ENCODE assay signal across 1 cellular context in the genomic region with DNA sequence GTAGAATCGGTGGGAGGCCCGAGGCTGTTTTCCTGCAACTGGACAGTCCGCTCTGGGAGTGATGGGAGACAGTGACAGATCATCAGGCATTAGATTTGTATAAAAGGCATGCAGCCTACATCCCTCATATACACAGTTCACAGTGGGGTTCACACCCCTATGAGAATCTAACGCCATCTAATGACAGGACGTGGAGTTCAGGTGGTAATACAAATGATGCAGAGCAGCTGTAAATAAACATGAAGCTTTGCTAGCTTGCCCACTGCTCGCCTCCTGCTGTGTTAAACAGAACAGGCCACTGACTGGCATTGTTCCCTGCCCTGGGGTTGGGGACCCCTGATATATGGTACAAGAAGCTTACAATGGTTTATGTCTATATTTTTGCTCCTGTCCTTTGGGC.
TF ChIP-seq lines count a peak whose summit lies in the region.

No MANE protein-coding gene starts in this region.

TF ChIP-seq in WTC11, 78 proteins besides CTCF, POLR2A, EP300 and RAD21 (continued from another document):
- TF ChIP-seq, protein P1, sequence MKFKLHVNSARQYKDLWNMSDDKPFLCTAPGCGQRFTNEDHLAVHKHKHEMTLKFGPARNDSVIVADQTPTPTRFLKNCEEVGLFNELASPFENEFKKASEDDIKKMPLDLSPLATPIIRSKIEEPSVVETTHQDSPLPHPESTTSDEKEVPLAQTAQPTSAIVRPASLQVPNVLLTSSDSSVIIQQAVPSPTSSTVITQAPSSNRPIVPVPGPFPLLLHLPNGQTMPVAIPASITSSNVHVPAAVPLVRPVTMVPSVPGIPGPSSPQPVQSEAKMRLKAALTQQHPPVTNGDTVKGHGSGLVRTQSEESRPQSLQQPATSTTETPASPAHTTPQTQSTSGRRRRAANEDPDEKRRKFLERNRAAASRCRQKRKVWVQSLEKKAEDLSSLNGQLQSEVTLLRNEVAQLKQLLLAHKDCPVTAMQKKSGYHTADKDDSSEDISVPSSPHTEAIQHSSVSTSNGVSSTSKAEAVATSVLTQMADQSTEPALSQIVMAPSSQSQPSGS (CRISPR knock-in tag; IDR thresholded peaks at IDR 0.05; ENCODE audit: borderline replicate concordance, low read depth), result no peak
- TF ChIP-seq, protein P2, sequence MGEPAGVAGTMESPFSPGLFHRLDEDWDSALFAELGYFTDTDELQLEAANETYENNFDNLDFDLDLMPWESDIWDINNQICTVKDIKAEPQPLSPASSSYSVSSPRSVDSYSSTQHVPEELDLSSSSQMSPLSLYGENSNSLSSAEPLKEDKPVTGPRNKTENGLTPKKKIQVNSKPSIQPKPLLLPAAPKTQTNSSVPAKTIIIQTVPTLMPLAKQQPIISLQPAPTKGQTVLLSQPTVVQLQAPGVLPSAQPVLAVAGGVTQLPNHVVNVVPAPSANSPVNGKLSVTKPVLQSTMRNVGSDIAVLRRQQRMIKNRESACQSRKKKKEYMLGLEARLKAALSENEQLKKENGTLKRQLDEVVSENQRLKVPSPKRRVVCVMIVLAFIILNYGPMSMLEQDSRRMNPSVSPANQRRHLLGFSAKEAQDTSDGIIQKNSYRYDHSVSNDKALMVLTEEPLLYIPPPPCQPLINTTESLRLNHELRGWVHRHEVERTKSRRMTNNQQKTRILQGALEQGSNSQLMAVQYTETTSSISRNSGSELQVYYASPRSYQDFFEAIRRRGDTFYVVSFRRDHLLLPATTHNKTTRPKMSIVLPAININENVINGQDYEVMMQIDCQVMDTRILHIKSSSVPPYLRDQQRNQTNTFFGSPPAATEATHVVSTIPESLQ (CRISPR knock-in tag; IDR thresholded peaks at IDR 0.05), result no peak
- TF ChIP-seq ZNF512 (CRISPR knock-in tag; IDR thresholded peaks at IDR 0.05; ENCODE audit: borderline replicate concordance), result no peak
- no peak for TF ChIP-seq FOXP1 (CRISPR knock-in tag; IDR thresholded peaks at IDR 0.05; ENCODE audit: borderline replicate concordance)
- no peak for TF ChIP-seq EMX1 (CRISPR knock-in tag; IDR thresholded peaks at IDR 0.05)
- TF ChIP-seq E2F4 (CRISPR knock-in tag; IDR thresholded peaks at IDR 0.05; ENCODE audit: borderline replicate concordance, low read depth), result no peak
- no peak for TF ChIP-seq FOXP4 (CRISPR knock-in tag; IDR thresholded peaks at IDR 0.05)
- TF ChIP-seq ZNF121 (CRISPR knock-in tag; IDR thresholded peaks at IDR 0.05), result no peak
- TF ChIP-seq, protein P3, sequence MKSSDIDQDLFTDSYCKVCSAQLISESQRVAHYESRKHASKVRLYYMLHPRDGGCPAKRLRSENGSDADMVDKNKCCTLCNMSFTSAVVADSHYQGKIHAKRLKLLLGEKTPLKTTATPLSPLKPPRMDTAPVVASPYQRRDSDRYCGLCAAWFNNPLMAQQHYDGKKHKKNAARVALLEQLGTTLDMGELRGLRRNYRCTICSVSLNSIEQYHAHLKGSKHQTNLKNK (CRISPR knock-in tag; IDR thresholded peaks at IDR 0.05), result no peak
